Comparison of ENCODE assay signal across 30 cellular contexts in genomic region chr2:19476347-19476746, GRCh38.
"Had no signal": no experiment of that assay in that cellular context is flagged by ENCODE, and none has a peak within 500 bp of the region (broad histone marks: within the 10 kb centered on the region; RNA-seq: fewer than 3 reads in every experiment).

No MANE protein-coding gene starts in this region.

- ATAC-seq: effector memory CD8-positive, alpha-beta T cell; left colon; left ventricle myocardium superior; natural killer cell treated with Interleukin-12 subunit alpha and Interleukin-12 subunit beta and Interleukin-15 and Interleukin-18, amount 100 ng/mL, for 72 hours; pancreas; sciatic nerve; stimulated activated naive CD8-positive, alpha-beta T cell treated with anti-CD3 and anti-CD28 coated beads, Interleukin-15, amount 100 ng/mL, for 72 hours; upper lobe of right lung had no signal

- H3K9me3 ChIP-seq: esophagus squamous epithelium, neutrophil, pancreas, suprapubic skin, transverse colon, upper lobe of right lung, uterus had no signal

- H3K9me3 Mint-ChIP-seq: neural crest cell had no signal

- H3K4me1 ChIP-seq: pancreas, upper lobe of right lung, uterus had no signal

- H3K27ac ChIP-seq: esophagus squamous epithelium, neutrophil, pancreas, suprapubic skin, transverse colon, upper lobe of right lung, uterus had no signal

- H3K36me3 ChIP-seq: esophagus squamous epithelium, neutrophil, pancreas, suprapubic skin, transverse colon, upper lobe of right lung, uterus had no signal

- H3K27ac Mint-ChIP-seq: effector memory CD8-positive, alpha-beta T cell; immature natural killer cell; memory B cell; naive B cell; natural killer cell treated with Interleukin-12 subunit alpha and Interleukin-12 subunit beta and Interleukin-15 and Interleukin-18, amount 100 ng/mL, for 72 hours; stimulated activated naive CD8-positive, alpha-beta T cell treated with anti-CD3 and anti-CD28 coated beads, Interleukin-15, amount 100 ng/mL, for 72 hours had no signal

- H3K36me3 Mint-ChIP-seq: immature natural killer cell, memory B cell, naive B cell had no signal

- H3K27me3 ChIP-seq: esophagus squamous epithelium, neutrophil, pancreas, suprapubic skin, transverse colon, upper lobe of right lung, uterus had no signal

- H3K4me3 ChIP-seq: esophagus squamous epithelium, lung, pancreas, smooth muscle cell, suprapubic skin, transverse colon, upper lobe of right lung, uterus had no signal

- H3K4me1 Mint-ChIP-seq: neural crest cell had no signal

- DNase-seq: cortex of kidney; effector memory CD8-positive, alpha-beta T cell; erythroblast; esophagus squamous epithelium; foreskin melanocyte; hypothalamus; immature natural killer cell; islet precursor cell; kidney glomerular epithelial cell; left colon; left ventricle myocardium superior; naive B cell; pancreas; stimulated activated CD4-positive, alpha-beta T cell treated with anti-CD3 and anti-CD28 coated beads, Interleukin-12 subunit alpha, Interleukin-12 subunit beta, amount 100 ng/mL, for 4 hours; stimulated activated CD4-positive, alpha-beta T cell treated with anti-CD3 and anti-CD28 coated beads, Interleukin-1b, Interleukin-23, amount 100 ng/mL, for 48 hours; stimulated activated CD4-positive, alpha-beta T cell treated with anti-CD3 and anti-CD28 coated beads, Interleukin-4, amount 100 ng/mL, for 1 hour; stimulated activated CD8-positive, alpha-beta memory T cell treated with anti-CD3 and anti-CD28 coated beads, Interleukin-4, amount 100 ng/mL, for 48 hours; stimulated activated naive CD4-positive, alpha-beta T cell; stimulated activated naive CD8-positive, alpha-beta T cell treated with anti-CD3 and anti-CD28 coated beads, Interleukin-15, amount 100 ng/mL, for 72 hours; transverse colon; upper lobe of right lung; uterus had no signal

- H3K4me3 Mint-ChIP-seq: effector memory CD8-positive, alpha-beta T cell; immature natural killer cell; memory B cell; naive B cell; natural killer cell treated with Interleukin-12 subunit alpha and Interleukin-12 subunit beta and Interleukin-15 and Interleukin-18, amount 100 ng/mL, for 72 hours; neural crest cell; stimulated activated naive CD8-positive, alpha-beta T cell treated with anti-CD3 and anti-CD28 coated beads, Interleukin-15, amount 100 ng/mL, for 72 hours had no signal
